Comparison of ENCODE assay signal across 10 cellular contexts in the genomic region with DNA sequence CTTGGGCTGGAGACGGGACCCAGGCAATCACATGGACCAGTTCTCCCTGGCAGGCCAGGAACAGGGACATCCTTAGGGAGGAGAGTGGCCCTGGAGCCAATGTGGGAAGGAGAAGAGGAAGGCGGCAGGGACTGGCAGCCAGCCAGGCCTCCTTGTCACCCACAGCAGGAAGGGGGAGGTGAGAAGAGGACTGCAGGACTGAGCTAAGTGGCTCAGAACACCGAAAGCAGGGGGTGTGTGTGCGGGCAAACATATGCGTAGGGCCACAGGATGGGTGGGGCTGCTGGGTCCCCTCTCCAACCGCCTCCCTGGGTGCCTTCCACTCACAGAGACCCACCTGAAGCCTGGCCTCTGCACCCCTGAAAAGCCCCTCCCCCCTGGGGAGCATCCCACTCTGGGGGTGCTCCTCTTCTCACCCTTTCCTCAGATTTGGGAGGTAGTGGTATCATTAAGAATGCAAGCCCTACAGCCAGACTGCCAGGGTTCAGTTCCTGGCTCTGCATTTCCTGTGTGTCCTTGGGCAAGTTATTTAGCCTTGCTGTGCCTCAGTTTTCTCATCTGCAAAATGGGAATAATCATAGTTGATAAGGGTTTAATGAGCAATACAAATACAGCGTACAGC. TPM values are rescaled to one million over a fixed set of nuclear protein-coding genes. Genes with fewer than 3 reads are reported as not detected.
DNase-seq lines count a peak whose midpoint lies in the region; ATAC-seq and TF ChIP-seq lines count a peak whose summit lies in the region.
"Had no signal": no experiment of that assay in that cellular context is flagged by ENCODE, and none has a peak within 500 bp of the region (broad histone marks: within the 10 kb centered on the region; RNA-seq: fewer than 3 reads in every experiment).

No MANE protein-coding gene starts in this region.

- DNase-seq in GDM1 (lab: John Stamatoyannopoulos, UW) (peak; percentile 43), NAMALWA (ENCODE audit: low spot score) (peak; percentile 43), immature natural killer cell (peak; percentile 80 to 83 (median 82)), testis (peak; percentile 78), NCI-H1048 (lab: John Stamatoyannopoulos, UW) (no peak)
- DNase-seq in activated CD4-positive, alpha-beta memory T cell treated with anti-CD3 and anti-CD28 coated beads, Interleukin-2, amount 10 ng/mL, durations not matched to agents 7 days and 5 days = peak; percentile 74
- DNase-seq: IMR-90 had no signal

- peak overlapping the region; percentile 77 for H3K27ac Mint-ChIP-seq in activated CD4-positive, alpha-beta memory T cell treated with anti-CD3 and anti-CD28 coated beads, Interleukin-2, amount 10 ng/mL, durations not matched to agents 7 days and 5 days
- H3K27ac Mint-ChIP-seq in immature natural killer cell = peak overlapping the region; percentile 91 to 98 (median 96)

- peaks cover 2% of the 10 kb centered on the region for H3K27me3 Mint-ChIP-seq in activated CD4-positive, alpha-beta memory T cell treated with anti-CD3 and anti-CD28 coated beads, Interleukin-2, amount 10 ng/mL, durations not matched to agents 7 days and 5 days
- peaks cover 2 to 8% (median 3%) of the 10 kb centered on the region in 3 donors for H3K27me3 Mint-ChIP-seq in immature natural killer cell (ENCODE audit: low read depth in 3 of 3)

- H3K27ac ChIP-seq in testis = no peak overlapping the region

- H3K36me3 Mint-ChIP-seq in activated CD4-positive, alpha-beta memory T cell treated with anti-CD3 and anti-CD28 coated beads, Interleukin-2, amount 10 ng/mL, durations not matched to agents 7 days and 5 days (ENCODE audit: low read depth) = peaks cover 4% of the 10 kb centered on the region
- peaks cover 0 to 6% (median 0%) of the 10 kb centered on the region in 3 donors for H3K36me3 Mint-ChIP-seq in immature natural killer cell

- no peaks in the 10 kb centered on the region for H3K9me3 Mint-ChIP-seq in activated CD4-positive, alpha-beta memory T cell treated with anti-CD3 and anti-CD28 coated beads, Interleukin-2, amount 10 ng/mL, durations not matched to agents 7 days and 5 days
- no peaks in the 10 kb centered on the region for H3K9me3 Mint-ChIP-seq in immature natural killer cell

- WGBS in testis, 2 donors = 32 to 62% methylated on average over 7 of the region's 7 CpGs

- intact Hi-C loops in testis (cut with DNase I; ENCODE audit: low total_unique reads) = no loop called here

- H3K4me3 ChIP-seq in testis = no peak overlapping the region

- no peak for TF ChIP-seq CTCF in testis (IDR thresholded peaks at IDR 0.05)

- no peak for TF ChIP-seq POLR2A in testis (IDR thresholded peaks at IDR 0.05)

- CTCF ChIA-PET in activated CD4-positive, alpha-beta memory T cell treated with anti-CD3 and anti-CD28 coated beads, Interleukin-2, amount 10 ng/mL, durations not matched to agents 7 days and 5 days (lab: Charles Lee) = interaction anchor here (1.0 to 2.4 kb wide), 6 partner anchors 11 to 54 kb away, joined by 5 to 14 read pairs (median 9); a partner anchor contains a TSS

- no peaks in the 10 kb centered on the region for H3K36me3 ChIP-seq in testis (ENCODE audit: low read depth, missing control alignments)

- no peak for ATAC-seq in SK-N-SH treated with all-trans-retinoic acid at 6 μM for 48 hours
- no peak for ATAC-seq in HG03520 (IDR thresholded peaks at IDR 0.05; ENCODE audit: unreplicated experiment)

- H3K4me1 ChIP-seq in testis = no peaks in the 10 kb centered on the region

- H3K9me3 ChIP-seq in testis = no peaks in the 10 kb centered on the region

- H3K27me3 ChIP-seq in testis = no peaks in the 10 kb centered on the region

- POLR2A ChIA-PET in activated CD4-positive, alpha-beta memory T cell treated with anti-CD3 and anti-CD28 coated beads, Interleukin-2, amount 10 ng/mL, durations not matched to agents 7 days and 5 days (lab: Charles Lee) = interaction anchor here (0.9 to 8.8 kb wide), 4 partner anchors 10 to 79 kb away, joined by 3 to 71 read pairs (median 14); a partner anchor contains a TSS

- no peak overlapping the region for H3K4me3 Mint-ChIP-seq in activated CD4-positive, alpha-beta memory T cell treated with anti-CD3 and anti-CD28 coated beads, Interleukin-2, amount 10 ng/mL, durations not matched to agents 7 days and 5 days
- peak overlapping the region; percentile 62 to 81 (median 70) for H3K4me3 Mint-ChIP-seq in immature natural killer cell

- peaks cover 58% of the 10 kb centered on the region for H3K4me1 Mint-ChIP-seq in activated CD4-positive, alpha-beta memory T cell treated with anti-CD3 and anti-CD28 coated beads, Interleukin-2, amount 10 ng/mL, durations not matched to agents 7 days and 5 days
- H3K4me1 Mint-ChIP-seq in immature natural killer cell = peaks cover 62 to 68% of the 10 kb centered on the region in 2 donors

TF ChIP-seq in SK-N-SH treated with all-trans-retinoic acid at 6 μM for 48 hours, 23 proteins besides CTCF, POLR2A, EP300 and RAD21 (continues in another document):
- TF ChIP-seq ZFP3 (CRISPR knock-in tag; IDR thresholded peaks at IDR 0.05) (no peak), PPARA (CRISPR knock-in tag; IDR thresholded peaks at IDR 0.05; ENCODE audit: borderline replicate concordance) (no peak), ARNTL (CRISPR knock-in tag; IDR thresholded peaks at IDR 0.05; ENCODE audit: borderline replicate concordance, low read depth) (no peak), TCF4 (CRISPR knock-in tag; IDR thresholded peaks at IDR 0.05; ENCODE audit: borderline replicate concordance) (no peak), ISL1 (CRISPR knock-in tag; IDR thresholded peaks at IDR 0.05) (no peak), ZNF70 (CRISPR knock-in tag; IDR thresholded peaks at IDR 0.05) (no peak), GLIS3 (CRISPR knock-in tag; IDR thresholded peaks at IDR 0.05) (no peak)
- TF ChIP-seq, protein P1, sequence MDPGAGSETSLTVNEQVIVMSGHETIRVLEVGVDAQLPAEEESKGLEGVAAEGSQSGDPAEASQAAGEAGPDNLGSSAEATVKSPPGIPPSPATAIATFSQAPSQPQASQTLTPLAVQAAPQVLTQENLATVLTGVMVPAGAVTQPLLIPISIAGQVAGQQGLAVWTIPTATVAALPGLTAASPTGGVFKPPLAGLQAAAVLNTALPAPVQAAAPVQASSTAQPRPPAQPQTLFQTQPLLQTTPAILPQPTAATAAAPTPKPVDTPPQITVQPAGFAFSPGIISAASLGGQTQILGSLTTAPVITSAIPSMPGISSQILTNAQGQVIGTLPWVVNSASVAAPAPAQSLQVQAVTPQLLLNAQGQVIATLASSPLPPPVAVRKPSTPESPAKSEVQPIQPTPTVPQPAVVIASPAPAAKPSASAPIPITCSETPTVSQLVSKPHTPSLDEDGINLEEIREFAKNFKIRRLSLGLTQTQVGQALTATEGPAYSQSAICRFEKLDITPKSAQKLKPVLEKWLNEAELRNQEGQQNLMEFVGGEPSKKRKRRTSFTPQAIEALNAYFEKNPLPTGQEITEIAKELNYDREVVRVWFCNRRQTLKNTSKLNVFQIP (CRISPR knock-in tag; IDR thresholded peaks at IDR 0.05; ENCODE audit: borderline replicate concordance, low read depth) = no peak
- TF ChIP-seq, protein P2, sequence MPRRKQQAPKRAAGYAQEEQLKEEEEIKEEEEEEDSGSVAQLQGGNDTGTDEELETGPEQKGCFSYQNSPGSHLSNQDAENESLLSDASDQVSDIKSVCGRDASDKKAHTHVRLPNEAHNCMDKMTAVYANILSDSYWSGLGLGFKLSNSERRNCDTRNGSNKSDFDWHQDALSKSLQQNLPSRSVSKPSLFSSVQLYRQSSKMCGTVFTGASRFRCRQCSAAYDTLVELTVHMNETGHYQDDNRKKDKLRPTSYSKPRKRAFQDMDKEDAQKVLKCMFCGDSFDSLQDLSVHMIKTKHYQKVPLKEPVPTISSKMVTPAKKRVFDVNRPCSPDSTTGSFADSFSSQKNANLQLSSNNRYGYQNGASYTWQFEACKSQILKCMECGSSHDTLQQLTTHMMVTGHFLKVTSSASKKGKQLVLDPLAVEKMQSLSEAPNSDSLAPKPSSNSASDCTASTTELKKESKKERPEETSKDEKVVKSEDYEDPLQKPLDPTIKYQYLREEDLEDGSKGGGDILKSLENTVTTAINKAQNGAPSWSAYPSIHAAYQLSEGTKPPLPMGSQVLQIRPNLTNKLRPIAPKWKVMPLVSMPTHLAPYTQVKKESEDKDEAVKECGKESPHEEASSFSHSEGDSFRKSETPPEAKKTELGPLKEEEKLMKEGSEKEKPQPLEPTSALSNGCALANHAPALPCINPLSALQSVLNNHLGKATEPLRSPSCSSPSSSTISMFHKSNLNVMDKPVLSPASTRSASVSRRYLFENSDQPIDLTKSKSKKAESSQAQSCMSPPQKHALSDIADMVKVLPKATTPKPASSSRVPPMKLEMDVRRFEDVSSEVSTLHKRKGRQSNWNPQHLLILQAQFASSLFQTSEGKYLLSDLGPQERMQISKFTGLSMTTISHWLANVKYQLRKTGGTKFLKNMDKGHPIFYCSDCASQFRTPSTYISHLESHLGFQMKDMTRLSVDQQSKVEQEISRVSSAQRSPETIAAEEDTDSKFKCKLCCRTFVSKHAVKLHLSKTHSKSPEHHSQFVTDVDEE (CRISPR knock-in tag; IDR thresholded peaks at IDR 0.05) = no peak

RNA-seq across cellular contexts. Expression of a gene that starts 8.1 kb away (rescaled TPM):
- not detected for total RNA-seq in activated CD4-positive, alpha-beta memory T cell treated with anti-CD3 and anti-CD28 coated beads, Interleukin-2, amount 10 ng/mL, durations not matched to agents 7 days and 5 days
- polyA plus RNA-seq in immature natural killer cell (1 to 10 TPM in 2 of 3 donors, not detected in 1; 1.4 to 1.6 TPM), testis (ENCODE audit: insufficient read depth, low read depth, low replicate concordance) (2.9 TPM)
- total RNA-seq in testis = 1 to 10 TPM; 2.6 to 2.7 TPM
- total RNA-seq: epithelial cell of proximal tubule, IMR-90 had no signal
- polyA plus RNA-seq: IMR-90 had no signal

RNA-seq across cellular contexts. Expression of a gene that starts 11.2 kb away (rescaled TPM):
- 1 to 10 TPM; 1.3 to 1.5 TPM for total RNA-seq in activated CD4-positive, alpha-beta memory T cell treated with anti-CD3 and anti-CD28 coated beads, Interleukin-2, amount 10 ng/mL, durations not matched to agents 7 days and 5 days
- not detected for polyA plus RNA-seq in immature natural killer cell
- total RNA-seq in testis = 1 to 10 TPM; 3.0 to 6.0 TPM
- 49.8 TPM for polyA plus RNA-seq in testis (ENCODE audit: insufficient read depth, low read depth, low replicate concordance)
- total RNA-seq: epithelial cell of proximal tubule had no signal

RNA-seq across cellular contexts. Expression of a gene that starts 11.5 kb away (rescaled TPM):
- 10 to 100 TPM; 14.0 to 14.2 TPM for total RNA-seq in activated CD4-positive, alpha-beta memory T cell treated with anti-CD3 and anti-CD28 coated beads, Interleukin-2, amount 10 ng/mL, durations not matched to agents 7 days and 5 days
- polyA plus RNA-seq in immature natural killer cell (10 to 100 TPM; 24.0 to 47.1 (median 37.8) TPM), testis (ENCODE audit: insufficient read depth, low read depth, low replicate concordance) (21.1 TPM)
- 10 to 100 TPM; 28.6 to 37.4 TPM for total RNA-seq in testis

RNA-seq across cellular contexts. Expression of a gene that starts 23.6 kb away (rescaled TPM):
- total RNA-seq in activated CD4-positive, alpha-beta memory T cell treated with anti-CD3 and anti-CD28 coated beads, Interleukin-2, amount 10 ng/mL, durations not matched to agents 7 days and 5 days = 1 to 10 TPM; 5.1 to 6.0 TPM
- polyA plus RNA-seq in immature natural killer cell (10 to 100 TPM; 14.5 to 49.2 (median 25.2) TPM), testis (ENCODE audit: insufficient read depth, low read depth, low replicate concordance) (32.1 TPM)
- total RNA-seq in testis = 10 to 100 TPM; 32.1 to 40.0 TPM

RNA-seq across cellular contexts. Expression of a gene that starts 39.4 kb away (rescaled TPM):
- 10 to 100 TPM; 72.0 to 73.7 TPM for total RNA-seq in activated CD4-positive, alpha-beta memory T cell treated with anti-CD3 and anti-CD28 coated beads, Interleukin-2, amount 10 ng/mL, durations not matched to agents 7 days and 5 days
- polyA plus RNA-seq in immature natural killer cell (10 to 100 TPM; 45.1 to 88.6 (median 78.5) TPM), testis (ENCODE audit: insufficient read depth, low read depth, low replicate concordance) (102 TPM)
- 100 to 1,000 TPM; 265 to 352 TPM for total RNA-seq in testis
